ENCODE assay signal across 1 cellular context in the genomic region with DNA sequence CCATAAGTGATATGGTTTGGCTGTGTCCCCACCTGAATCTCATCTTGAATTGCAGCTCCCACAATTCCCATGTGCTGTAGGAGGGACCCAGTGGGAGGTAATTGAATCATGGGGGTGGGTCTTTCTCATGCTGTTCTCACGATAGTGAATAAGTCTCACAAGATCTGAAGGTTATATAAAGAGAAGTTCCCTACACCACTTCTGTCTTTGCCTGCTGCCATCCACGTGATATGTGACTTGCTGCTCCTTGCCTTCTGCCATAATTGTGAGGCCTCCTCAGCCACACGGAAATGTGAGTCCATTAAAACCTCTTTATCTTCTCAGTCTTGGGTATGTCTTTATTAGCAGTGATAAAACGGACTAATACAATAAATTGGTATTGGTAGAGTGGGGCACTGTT.
TF ChIP-seq lines count a peak whose summit lies in the region.

No MANE protein-coding gene starts in this region.

TF ChIP-seq in H1, 55 proteins besides CTCF, POLR2A, EP300 and RAD21:
- TF ChIP-seq EZH2 (IDR thresholded peaks at IDR 0.05; ENCODE audit: low read depth, low read length, severe bottlenecking) (no peak), TAF1 (IDR thresholded peaks at IDR 0.05; ENCODE audit: low read depth, low read length) (peak; percentile 50; the same call in 1 of the 2 replicates), KDM5A (IDR thresholded peaks at IDR 0.05; ENCODE audit: low read length) (no peak), POLR2AphosphoS5 (IDR thresholded peaks at IDR 0.05; ENCODE audit: low read depth, low read length) (peak; percentile 73; the same call in 1 of the 2 replicates), HDAC2 (IDR thresholded peaks at IDR 0.05; ENCODE audit: borderline replicate concordance in 1 of 2, low read depth in 2 of 2, low read length in 2 of 2) (no peak), CHD1 (IDR thresholded peaks at IDR 0.05; ENCODE audit: low read depth, low read length) (no peak), SAP30 (IDR thresholded peaks at IDR 0.05; ENCODE audit: insufficient read depth, insufficient replicate concordance, low read length) (no peak), EGR1 (IDR thresholded peaks at IDR 0.05; ENCODE audit: borderline replicate concordance, low read depth, low read length) (no peak), JUND (IDR thresholded peaks at IDR 0.05; ENCODE audit: low read length) (no peak), GABPA (IDR thresholded peaks at IDR 0.05; ENCODE audit: borderline replicate concordance, insufficient read depth, low read length) (no peak), CHD2 (IDR thresholded peaks at IDR 0.05; ENCODE audit: low read length) (0 out of 2 replicates have a peak, but pooled peaks have one; percentile 26), NANOG (IDR thresholded peaks at IDR 0.05; ENCODE audit: insufficient read depth, low read depth, low read length, poor library complexity, severe bottlenecking) (no peak), SIN3A (conservative IDR thresholded peaks at IDR 0.05 in 1 of 2, IDR thresholded peaks at IDR 0.05 in 1 of 2; ENCODE audit: low read depth in 1 of 2, low read length in 2 of 2) (no peak), MAFK (IDR thresholded peaks at IDR 0.05; ENCODE audit: low read depth, low read length) (no peak), TEAD4 (IDR thresholded peaks at IDR 0.05; ENCODE audit: low read depth, low read length) (no peak), TBP (IDR thresholded peaks at IDR 0.05; ENCODE audit: low read depth, low read length) (peak; percentile 79), RFX5 (IDR thresholded peaks at IDR 0.05; ENCODE audit: borderline replicate concordance, low read depth, low read length) (no peak)
- TF ChIP-seq, protein P1, sequence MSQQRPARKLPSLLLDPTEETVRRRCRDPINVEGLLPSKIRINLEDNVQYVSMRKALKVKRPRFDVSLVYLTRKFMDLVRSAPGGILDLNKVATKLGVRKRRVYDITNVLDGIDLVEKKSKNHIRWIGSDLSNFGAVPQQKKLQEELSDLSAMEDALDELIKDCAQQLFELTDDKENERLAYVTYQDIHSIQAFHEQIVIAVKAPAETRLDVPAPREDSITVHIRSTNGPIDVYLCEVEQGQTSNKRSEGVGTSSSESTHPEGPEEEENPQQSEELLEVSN (IDR thresholded peaks at IDR 0.05) = no peak
- TF ChIP-seq, protein P2, sequence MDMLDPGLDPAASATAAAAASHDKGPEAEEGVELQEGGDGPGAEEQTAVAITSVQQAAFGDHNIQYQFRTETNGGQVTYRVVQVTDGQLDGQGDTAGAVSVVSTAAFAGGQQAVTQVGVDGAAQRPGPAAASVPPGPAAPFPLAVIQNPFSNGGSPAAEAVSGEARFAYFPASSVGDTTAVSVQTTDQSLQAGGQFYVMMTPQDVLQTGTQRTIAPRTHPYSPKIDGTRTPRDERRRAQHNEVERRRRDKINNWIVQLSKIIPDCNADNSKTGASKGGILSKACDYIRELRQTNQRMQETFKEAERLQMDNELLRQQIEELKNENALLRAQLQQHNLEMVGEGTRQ (IDR thresholded peaks at IDR 0.05; ENCODE audit: low read length) = no peak
- TF ChIP-seq, protein P3, sequence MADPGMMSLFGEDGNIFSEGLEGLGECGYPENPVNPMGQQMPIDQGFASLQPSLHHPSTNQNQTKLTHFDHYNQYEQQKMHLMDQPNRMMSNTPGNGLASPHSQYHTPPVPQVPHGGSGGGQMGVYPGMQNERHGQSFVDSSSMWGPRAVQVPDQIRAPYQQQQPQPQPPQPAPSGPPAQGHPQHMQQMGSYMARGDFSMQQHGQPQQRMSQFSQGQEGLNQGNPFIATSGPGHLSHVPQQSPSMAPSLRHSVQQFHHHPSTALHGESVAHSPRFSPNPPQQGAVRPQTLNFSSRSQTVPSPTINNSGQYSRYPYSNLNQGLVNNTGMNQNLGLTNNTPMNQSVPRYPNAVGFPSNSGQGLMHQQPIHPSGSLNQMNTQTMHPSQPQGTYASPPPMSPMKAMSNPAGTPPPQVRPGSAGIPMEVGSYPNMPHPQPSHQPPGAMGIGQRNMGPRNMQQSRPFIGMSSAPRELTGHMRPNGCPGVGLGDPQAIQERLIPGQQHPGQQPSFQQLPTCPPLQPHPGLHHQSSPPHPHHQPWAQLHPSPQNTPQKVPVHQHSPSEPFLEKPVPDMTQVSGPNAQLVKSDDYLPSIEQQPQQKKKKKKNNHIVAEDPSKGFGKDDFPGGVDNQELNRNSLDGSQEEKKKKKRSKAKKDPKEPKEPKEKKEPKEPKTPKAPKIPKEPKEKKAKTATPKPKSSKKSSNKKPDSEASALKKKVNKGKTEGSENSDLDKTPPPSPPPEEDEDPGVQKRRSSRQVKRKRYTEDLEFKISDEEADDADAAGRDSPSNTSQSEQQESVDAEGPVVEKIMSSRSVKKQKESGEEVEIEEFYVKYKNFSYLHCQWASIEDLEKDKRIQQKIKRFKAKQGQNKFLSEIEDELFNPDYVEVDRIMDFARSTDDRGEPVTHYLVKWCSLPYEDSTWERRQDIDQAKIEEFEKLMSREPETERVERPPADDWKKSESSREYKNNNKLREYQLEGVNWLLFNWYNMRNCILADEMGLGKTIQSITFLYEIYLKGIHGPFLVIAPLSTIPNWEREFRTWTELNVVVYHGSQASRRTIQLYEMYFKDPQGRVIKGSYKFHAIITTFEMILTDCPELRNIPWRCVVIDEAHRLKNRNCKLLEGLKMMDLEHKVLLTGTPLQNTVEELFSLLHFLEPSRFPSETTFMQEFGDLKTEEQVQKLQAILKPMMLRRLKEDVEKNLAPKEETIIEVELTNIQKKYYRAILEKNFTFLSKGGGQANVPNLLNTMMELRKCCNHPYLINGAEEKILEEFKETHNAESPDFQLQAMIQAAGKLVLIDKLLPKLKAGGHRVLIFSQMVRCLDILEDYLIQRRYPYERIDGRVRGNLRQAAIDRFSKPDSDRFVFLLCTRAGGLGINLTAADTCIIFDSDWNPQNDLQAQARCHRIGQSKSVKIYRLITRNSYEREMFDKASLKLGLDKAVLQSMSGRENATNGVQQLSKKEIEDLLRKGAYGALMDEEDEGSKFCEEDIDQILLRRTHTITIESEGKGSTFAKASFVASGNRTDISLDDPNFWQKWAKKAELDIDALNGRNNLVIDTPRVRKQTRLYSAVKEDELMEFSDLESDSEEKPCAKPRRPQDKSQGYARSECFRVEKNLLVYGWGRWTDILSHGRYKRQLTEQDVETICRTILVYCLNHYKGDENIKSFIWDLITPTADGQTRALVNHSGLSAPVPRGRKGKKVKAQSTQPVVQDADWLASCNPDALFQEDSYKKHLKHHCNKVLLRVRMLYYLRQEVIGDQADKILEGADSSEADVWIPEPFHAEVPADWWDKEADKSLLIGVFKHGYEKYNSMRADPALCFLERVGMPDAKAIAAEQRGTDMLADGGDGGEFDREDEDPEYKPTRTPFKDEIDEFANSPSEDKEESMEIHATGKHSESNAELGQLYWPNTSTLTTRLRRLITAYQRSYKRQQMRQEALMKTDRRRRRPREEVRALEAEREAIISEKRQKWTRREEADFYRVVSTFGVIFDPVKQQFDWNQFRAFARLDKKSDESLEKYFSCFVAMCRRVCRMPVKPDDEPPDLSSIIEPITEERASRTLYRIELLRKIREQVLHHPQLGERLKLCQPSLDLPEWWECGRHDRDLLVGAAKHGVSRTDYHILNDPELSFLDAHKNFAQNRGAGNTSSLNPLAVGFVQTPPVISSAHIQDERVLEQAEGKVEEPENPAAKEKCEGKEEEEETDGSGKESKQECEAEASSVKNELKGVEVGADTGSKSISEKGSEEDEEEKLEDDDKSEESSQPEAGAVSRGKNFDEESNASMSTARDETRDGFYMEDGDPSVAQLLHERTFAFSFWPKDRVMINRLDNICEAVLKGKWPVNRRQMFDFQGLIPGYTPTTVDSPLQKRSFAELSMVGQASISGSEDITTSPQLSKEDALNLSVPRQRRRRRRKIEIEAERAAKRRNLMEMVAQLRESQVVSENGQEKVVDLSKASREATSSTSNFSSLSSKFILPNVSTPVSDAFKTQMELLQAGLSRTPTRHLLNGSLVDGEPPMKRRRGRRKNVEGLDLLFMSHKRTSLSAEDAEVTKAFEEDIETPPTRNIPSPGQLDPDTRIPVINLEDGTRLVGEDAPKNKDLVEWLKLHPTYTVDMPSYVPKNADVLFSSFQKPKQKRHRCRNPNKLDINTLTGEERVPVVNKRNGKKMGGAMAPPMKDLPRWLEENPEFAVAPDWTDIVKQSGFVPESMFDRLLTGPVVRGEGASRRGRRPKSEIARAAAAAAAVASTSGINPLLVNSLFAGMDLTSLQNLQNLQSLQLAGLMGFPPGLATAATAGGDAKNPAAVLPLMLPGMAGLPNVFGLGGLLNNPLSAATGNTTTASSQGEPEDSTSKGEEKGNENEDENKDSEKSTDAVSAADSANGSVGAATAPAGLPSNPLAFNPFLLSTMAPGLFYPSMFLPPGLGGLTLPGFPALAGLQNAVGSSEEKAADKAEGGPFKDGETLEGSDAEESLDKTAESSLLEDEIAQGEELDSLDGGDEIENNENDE (IDR thresholded peaks at IDR 0.05; ENCODE audit: insufficient replicate concordance, low read length) = no peak
- TF ChIP-seq, protein P4, sequence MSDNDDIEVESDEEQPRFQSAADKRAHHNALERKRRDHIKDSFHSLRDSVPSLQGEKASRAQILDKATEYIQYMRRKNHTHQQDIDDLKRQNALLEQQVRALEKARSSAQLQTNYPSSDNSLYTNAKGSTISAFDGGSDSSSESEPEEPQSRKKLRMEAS (IDR thresholded peaks at IDR 0.05) = no peak
TF ChIP-seq in H1: peak in this region for 4.
